Comparison of ENCODE assay signal across 26 cellular contexts in the genomic region with DNA sequence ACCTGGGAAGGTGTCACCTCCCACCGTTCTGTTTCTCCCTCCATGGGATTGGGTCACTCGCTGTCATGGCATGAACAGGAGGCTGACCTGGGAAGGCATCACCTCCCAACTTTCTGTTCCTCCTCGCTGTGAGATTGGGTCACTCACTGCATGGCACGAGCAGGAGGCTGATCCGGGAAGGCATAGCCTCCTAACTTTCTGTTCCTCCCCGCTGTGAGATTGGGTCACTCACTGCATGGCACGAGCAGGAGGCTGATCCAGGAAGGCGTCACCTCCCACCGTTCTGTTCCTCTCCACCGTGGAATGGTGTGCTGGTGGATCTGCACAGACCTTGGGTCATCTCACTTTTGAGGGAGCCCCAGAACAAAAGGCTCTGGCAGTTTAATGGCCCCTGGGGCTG.
"Had no signal": no experiment of that assay in that cellular context is flagged by ENCODE, and none has a peak within 500 bp of the region (broad histone marks: within the 10 kb centered on the region; RNA-seq: fewer than 3 reads in every experiment).

No MANE protein-coding gene starts in this region.

- H3K27me3 ChIP-seq: cardiac muscle cell, Peyer's patch had no signal

- H3K9me3 ChIP-seq: Peyer's patch had no signal

- DNase-seq: activated CD4-positive, alpha-beta T cell treated with anti-CD3 and anti-CD28 coated beads for 48 hours; activated CD4-positive, alpha-beta T cell treated with anti-CD3 and anti-CD28 coated beads, Interleukin-2, amount 50 U/mL, for 4 hours; activated CD4-positive, CD25-positive, alpha-beta regulatory T cell treated with anti-CD3 and anti-CD28 coated beads, Interleukin-2, amount 50 U/mL, for 72 hours; activated CD8-positive, alpha-beta memory T cell treated with anti-CD3 and anti-CD28 coated beads, Interleukin-2, amount 50 U/mL, for 48 hours; activated CD8-positive, alpha-beta T cell treated with anti-CD3 and anti-CD28 coated beads, Interleukin-2, amount 10 ng/mL, durations not matched to agents 7 days and 5 days; activated effector memory CD4-positive, alpha-beta T cell treated with Interleukin-2 at 50 U/mL for 16 hours; activated naive CD4-positive, alpha-beta T cell treated with Interleukin-2 at 50 U/mL for 16 hours; activated naive CD8-positive, alpha-beta T cell treated with anti-CD3 and anti-CD28 coated beads, Interleukin-2, amount 50 U/mL, for 24 hours; activated T-cell treated with anti-CD3 and anti-CD28 coated beads, Interleukin-2, amount 50 U/mL, for 24 hours; amniotic stem cell; cerebellar nuclear complex; MM.1S; NCI-H1092 treated with DMSO at 0.1 percent for 48 hours; NCI-H1436; NCI-H1694 treated with DMSO at 0.1 percent for 48 hours; NCI-H2029 treated with DMSO at 0.1 percent for 48 hours; NCI-H345; NCI-H510A; NCI-H526 treated with DMSO at 0.1 percent for 48 hours; NCI-H82; Peyer's patch; SHP77 treated with DMSO at 0.1 percent for 48 hours had no signal

- H3K36me3 ChIP-seq: cardiac muscle cell, Peyer's patch had no signal

- ATAC-seq: activated CD8-positive, alpha-beta T cell treated with anti-CD3 and anti-CD28 coated beads, Interleukin-2, amount 10 ng/mL, durations not matched to agents 7 days and 5 days; activated naive CD4-positive, alpha-beta T cell treated with anti-CD3 and anti-CD28 coated beads, Interleukin-2, amount 50 U/mL, for 72 hours; activated naive CD8-positive, alpha-beta T cell treated with anti-CD3 and anti-CD28 coated beads, Interleukin-2, amount 50 U/mL, for 24 hours; WTC11 had no signal

- H3K4me1 ChIP-seq: Peyer's patch had no signal

- H3K4me3 ChIP-seq: cardiac muscle cell, Peyer's patch had no signal

- H3K27ac ChIP-seq: cardiac muscle cell, Peyer's patch, RWPE1 had no signal
